ENCODE assay signal across 8 cellular contexts in genomic region chr15:75200765-75201608, GRCh38. TPM values are rescaled to one million over a fixed set of nuclear protein-coding genes. Genes with fewer than 3 reads are reported as not detected.
DNase-seq lines count a peak whose midpoint lies in the region; ATAC-seq, FAIRE-seq and TF ChIP-seq lines count a peak whose summit lies in the region.

No MANE protein-coding gene starts in this region.

- H3K4me3 Mint-ChIP-seq in CD8-positive, alpha-beta T cell, result peak overlapping the region; percentile 93
- peak overlapping the region; percentile 87 for H3K4me3 Mint-ChIP-seq in memory B cell
- peak overlapping the region; percentile 89 to 95 for H3K4me3 Mint-ChIP-seq in stimulated activated naive CD8-positive, alpha-beta T cell treated with anti-CD3 and anti-CD28 coated beads, Interleukin-15, amount 100 ng/mL, for 72 hours

- CTCF ChIA-PET in CD8-positive, alpha-beta T cell (lab: Charles Lee), result interaction anchor here (1.0 to 1.7 kb wide), 6 partner anchors 8 to 178 kb away, joined by 3 to 7 read pairs (median 4); partner anchors contain the start of gene PPCDC

- H3K27me3 Mint-ChIP-seq in CD8-positive, alpha-beta T cell (ENCODE audit: low read depth), result no peaks in the 10 kb centered on the region
- H3K27me3 Mint-ChIP-seq in memory B cell, result peaks cover 4% of the 10 kb centered on the region
- no peaks in the 10 kb centered on the region for H3K27me3 Mint-ChIP-seq in stimulated activated naive CD8-positive, alpha-beta T cell treated with anti-CD3 and anti-CD28 coated beads, Interleukin-15, amount 100 ng/mL, for 72 hours

- no peak for ATAC-seq in CD8-positive, alpha-beta T cell
- no peak for ATAC-seq in memory B cell (ENCODE audit: low read depth)
- no peak for ATAC-seq in stimulated activated naive CD8-positive, alpha-beta T cell treated with anti-CD3 and anti-CD28 coated beads, Interleukin-15, amount 100 ng/mL, for 72 hours
- no peak for ATAC-seq in GM21526 (IDR thresholded peaks at IDR 0.05; ENCODE audit: low FRiP score, unreplicated experiment)

- H3K27ac Mint-ChIP-seq in CD8-positive, alpha-beta T cell, result peak overlapping the region; percentile 91
- peak overlapping the region; percentile 95 for H3K27ac Mint-ChIP-seq in memory B cell
- peak overlapping the region; percentile 64 to 74 for H3K27ac Mint-ChIP-seq in stimulated activated naive CD8-positive, alpha-beta T cell treated with anti-CD3 and anti-CD28 coated beads, Interleukin-15, amount 100 ng/mL, for 72 hours

- H3K4me1 ChIP-seq in CD8-positive, alpha-beta T cell (ENCODE audit: insufficient read depth, low read length), result peaks cover 23% of the 10 kb centered on the region

- no peaks in the 10 kb centered on the region for H3K9me3 Mint-ChIP-seq in CD8-positive, alpha-beta T cell
- H3K9me3 Mint-ChIP-seq in memory B cell, result no peaks in the 10 kb centered on the region
- no peaks in the 10 kb centered on the region for H3K9me3 Mint-ChIP-seq in stimulated activated naive CD8-positive, alpha-beta T cell treated with anti-CD3 and anti-CD28 coated beads, Interleukin-15, amount 100 ng/mL, for 72 hours

- peak overlapping the region; percentile 63 for H3K4me3 ChIP-seq in CD8-positive, alpha-beta T cell (ENCODE audit: low read depth, low read length)
- peak overlapping the region; percentile 81 for H3K4me3 ChIP-seq in choroid plexus epithelial cell (ENCODE audit: low read depth, low read length)

- H3K9me3 ChIP-seq in CD8-positive, alpha-beta T cell (ENCODE audit: low read length), result no peaks in the 10 kb centered on the region

- intact Hi-C loops in CD8-positive, alpha-beta T cell (cut with DNase I, micrococcal nuclease), result loop anchor here (2.0 to 10.0 kb wide), 10 partner anchors 166 to 1209 kb away; partner anchors contain the start of genes COX5A (in 2 of the 2), MAN2C1 (in 2 of the 2), EDC3 (in 1 of the 2) and FAM219B (in 1 of the 2)

- POLR2A ChIA-PET in CD8-positive, alpha-beta T cell (lab: Charles Lee), result interaction anchor here (0.6 to 1.8 kb wide), 10 partner anchors 71 to 825 kb away, joined by 3 to 8 read pairs (median 4); partner anchors contain the start of genes COX5A, CSK and PPCDC

- FAIRE-seq in D721Med (lab: Jason Lieb, UNC), result no peak

- H3K27me3 ChIP-seq in CD8-positive, alpha-beta T cell (ENCODE audit: insufficient read depth, low read length), result no peaks in the 10 kb centered on the region

- H3K36me3 ChIP-seq in CD8-positive, alpha-beta T cell (ENCODE audit: insufficient read depth, low read length), result no peaks in the 10 kb centered on the region

- peaks cover 5% of the 10 kb centered on the region for H3K36me3 Mint-ChIP-seq in CD8-positive, alpha-beta T cell
- H3K36me3 Mint-ChIP-seq in memory B cell, result no peaks in the 10 kb centered on the region

- H3K4me1 Mint-ChIP-seq in CD8-positive, alpha-beta T cell (ENCODE audit: low read depth), result peaks cover 47% of the 10 kb centered on the region
- peaks cover 28% of the 10 kb centered on the region for H3K4me1 Mint-ChIP-seq in memory B cell
- H3K4me1 Mint-ChIP-seq in stimulated activated naive CD8-positive, alpha-beta T cell treated with anti-CD3 and anti-CD28 coated beads, Interleukin-15, amount 100 ng/mL, for 72 hours, result peaks cover 65% of the 10 kb centered on the region

- TF ChIP-seq CTCF in CD8-positive, alpha-beta T cell (IDR thresholded peaks at IDR 0.05), result no peak
- no peak for TF ChIP-seq CTCF in choroid plexus epithelial cell (conservative IDR thresholded peaks at IDR 0.05; ENCODE audit: low read depth, low read length)
- TF ChIP-seq CTCF in D721Med (IDR thresholded peaks at IDR 0.05; ENCODE audit: insufficient read depth, missing control alignments), result no peak

- peak overlapping the region; percentile 41 for H3K27ac ChIP-seq in CD8-positive, alpha-beta T cell (ENCODE audit: low read depth, low read length)

- peak in 3 of 7 experiments; percentile 32 to 51 (median 39) for DNase-seq in CD8-positive, alpha-beta T cell
- DNase-seq in HT1080 (ENCODE audit: low read depth), result peak; percentile 29
- peak; percentile 8 for DNase-seq in T-helper 22 cell (ENCODE audit: low read depth)
- DNase-seq in choroid plexus epithelial cell (ENCODE audit: low read depth), result peak; percentile 42
- DNase-seq in memory B cell (ENCODE audit: low spot score in 2 of 2), result peak; percentile 16 to 48
- peak; percentile 11 to 36 for DNase-seq in stimulated activated naive CD8-positive, alpha-beta T cell treated with anti-CD3 and anti-CD28 coated beads, Interleukin-15, amount 100 ng/mL, for 72 hours
- no peak for DNase-seq in D721Med (ENCODE audit: insufficient read length, low spot score)

RNA-seq across cellular contexts. Expression of gene C15orf39, which starts 0.7 kb away (rescaled TPM):
- 10 to 100 TPM; 36.6 to 37.6 TPM for total RNA-seq in CD8-positive, alpha-beta T cell
- total RNA-seq in HT1080 (2014; rRNA removed; shearing (Covaris generic)), result 17.2 and 21.1 TPM in 2 replicates
- 11.6 and 13.5 TPM in 2 replicates for polyA plus RNA-seq in HT1080 (2015; cell fraction: cytosol; rRNA removed)
- 9.9 and 11.5 TPM in 2 replicates for polyA plus RNA-seq in HT1080 (2015; cell fraction: nucleus; rRNA removed)

RNA-seq across cellular contexts. Expression of gene GOLGA6C, which starts 57.1 kb away (rescaled TPM):
- not detected for total RNA-seq in CD8-positive, alpha-beta T cell
- total RNA-seq in HT1080 (2014; rRNA removed; shearing (Covaris generic)), result not detected in 2 replicates
- polyA plus RNA-seq in HT1080 (2015; cell fraction: cytosol; rRNA removed), result not detected in 2 replicates
- not detected in 2 replicates for polyA plus RNA-seq in HT1080 (2015; cell fraction: nucleus; rRNA removed)
